ENCODE assay signal across 8 cellular contexts in genomic region chr1:150971583-150972416, GRCh38. TPM values are rescaled to one million over a fixed set of nuclear protein-coding genes. Genes with fewer than 3 reads are reported as not detected.
DNase-seq lines count a peak whose midpoint lies in the region; ATAC-seq and TF ChIP-seq lines count a peak whose summit lies in the region.

No MANE protein-coding gene starts in this region.

- H3K27ac Mint-ChIP-seq in glutamatergic neuron (ENCODE audit: unreplicated experiment): peak overlapping the region; percentile 95

- peaks cover 29% of the 10 kb centered on the region for H3K4me1 Mint-ChIP-seq in glutamatergic neuron (ENCODE audit: low read depth, unreplicated experiment)

- H3K9me3 Mint-ChIP-seq in glutamatergic neuron (ENCODE audit: unreplicated experiment): peaks cover 5% of the 10 kb centered on the region

- H3K4me1 ChIP-seq in sigmoid colon: peaks cover 0 to 54% (median 49%) of the 10 kb centered on the region in 4 donors

- H3K27me3 Mint-ChIP-seq in glutamatergic neuron (ENCODE audit: unreplicated experiment): peaks cover 7% of the 10 kb centered on the region

- H3K27me3 ChIP-seq in H7 (ENCODE audit: control insufficient read depth, insufficient read depth, low read length): no peaks in the 10 kb centered on the region
- H3K27me3 ChIP-seq in WERI-Rb-1 (ENCODE audit: insufficient read depth, low read depth, severe bottlenecking): no peaks in the 10 kb centered on the region
- no peaks in the 10 kb centered on the region for H3K27me3 ChIP-seq in sigmoid colon

- peak; percentile 70 for DNase-seq in H7
- no peak for DNase-seq in WERI-Rb-1
- DNase-seq in glutamatergic neuron: peak; percentile 35
- DNase-seq in sigmoid colon: no peak

- intact Hi-C loops in sigmoid colon (cut with DNase I): loop anchor here (5.0 kb wide), 1 partner anchor 44 kb away; the partner anchor contains the start of gene SETDB1

- WGBS in sigmoid colon, 2 donors: 79 to 84% methylated on average over 6 of the region's 6 CpGs

- H3K36me3 ChIP-seq in H7 (replicated peaks; ENCODE audit: control insufficient read depth, insufficient read depth, low read length) (peaks cover 19% of the 10 kb centered on the region), WERI-Rb-1 (peaks cover 61% of the 10 kb centered on the region), sigmoid colon (peaks cover 20 to 23% (median 21%) of the 10 kb centered on the region in 4 donors)

- TF ChIP-seq CTCF in WERI-Rb-1 (IDR thresholded peaks at IDR 0.05; ENCODE audit: low read depth, low read length) (0 out of 2 replicates have a peak, but pooled peaks have one; percentile 17), glutamatergic neuron (IDR thresholded peaks at IDR 0.05; ENCODE audit: partially characterized antibody, unreplicated experiment) (peak; percentile 26), sigmoid colon (IDR thresholded peaks at IDR 0.05) (no peak)

- no peak for ATAC-seq in HG03095 (IDR thresholded peaks at IDR 0.05; ENCODE audit: unreplicated experiment)
- ATAC-seq in HG02759 (IDR thresholded peaks at IDR 0.05; ENCODE audit: unreplicated experiment): no peak
- no peak for ATAC-seq in HG03280 (IDR thresholded peaks at IDR 0.05; ENCODE audit: unreplicated experiment)
- no peak for ATAC-seq in GM21447 (IDR thresholded peaks at IDR 0.05; ENCODE audit: unreplicated experiment)

- no peak for TF ChIP-seq POLR2A in sigmoid colon (IDR thresholded peaks at IDR 0.05)

- H3K4me3 Mint-ChIP-seq in glutamatergic neuron (ENCODE audit: unreplicated experiment): peak overlapping the region; percentile 78

- peaks cover 8% of the 10 kb centered on the region for H3K36me3 Mint-ChIP-seq in glutamatergic neuron (ENCODE audit: unreplicated experiment)

- H3K9me3 ChIP-seq in WERI-Rb-1 (ENCODE audit: severe bottlenecking) (peaks cover 4% of the 10 kb centered on the region), sigmoid colon (no peaks in the 10 kb centered on the region)

- H3K4me3 ChIP-seq in H7 (ENCODE audit: insufficient read depth, low read depth, low read length) (no peak overlapping the region), WERI-Rb-1 (ENCODE audit: low read depth, low read length) (no peak overlapping the region), sigmoid colon (peak overlapping the region in 3 of 4 donors; percentile 8 to 78 (median 11))

- H3K27ac ChIP-seq in WERI-Rb-1: peak overlapping the region; percentile 94
- peak overlapping the region; percentile 93 to 99 (median 96) for H3K27ac ChIP-seq in sigmoid colon

- TF ChIP-seq EP300 in sigmoid colon (IDR thresholded peaks at IDR 0.05): no peak

RNA-seq across cellular contexts. Expression of gene CERS2, which starts 2.8 kb away (rescaled TPM):
- 248 and 297 TPM in 2 replicates for total RNA-seq in H7 (2014; rRNA removed; shearing (Covaris generic))
- total RNA-seq in glutamatergic neuron (ENCODE audit: unreplicated experiment) (94.2 TPM), sigmoid colon (100 to 1,000 TPM in 1 of 4 donors, 10 to 100 TPM in 3; 68.7 to 103 (median 79.1) TPM)
- polyA plus RNA-seq in sigmoid colon: 100 to 1,000 TPM in 1 of 3 donors, 10 to 100 TPM in 2; 50.6 to 115 (median 97.8) TPM

RNA-seq across cellular contexts. Expression of gene ANXA9, which starts 10.3 kb away (rescaled TPM):
- 0.62 and 1.6 TPM in 2 replicates for total RNA-seq in H7 (2014; rRNA removed; shearing (Covaris generic))
- total RNA-seq in glutamatergic neuron (ENCODE audit: unreplicated experiment) (not detected), sigmoid colon (under 1 TPM in 1 of 4 donors, not detected in 3; 0.36 TPM)
- polyA plus RNA-seq in sigmoid colon: under 1 TPM in 2 of 3 donors, not detected in 1; 0.45 to 0.60 TPM

RNA-seq across cellular contexts. Expression of gene MINDY1, which starts 34.9 kb away (rescaled TPM):
- 12.6 and 18.4 TPM in 2 replicates for total RNA-seq in H7 (2014; rRNA removed; shearing (Covaris generic))
- total RNA-seq in glutamatergic neuron (ENCODE audit: unreplicated experiment) (26.2 TPM), sigmoid colon (10 to 100 TPM; 21.7 to 51.8 (median 27.0) TPM)
- 10 to 100 TPM; 15.6 to 26.4 (median 22.1) TPM for polyA plus RNA-seq in sigmoid colon

RNA-seq across cellular contexts. Expression of gene PRUNE1, which starts 36.4 kb away (rescaled TPM):
- 33.5 and 36.3 TPM in 2 replicates for total RNA-seq in H7 (2014; rRNA removed; shearing (Covaris generic))
- total RNA-seq in glutamatergic neuron (ENCODE audit: unreplicated experiment) (14.9 TPM), sigmoid colon (10 to 100 TPM; 16.7 to 33.9 (median 27.7) TPM)
- polyA plus RNA-seq in sigmoid colon: 10 to 100 TPM; 15.5 to 18.7 (median 18.6) TPM

RNA-seq across cellular contexts. Expression of gene SETDB1, which starts 45.6 kb away (rescaled TPM):
- total RNA-seq in H7 (2014; rRNA removed; shearing (Covaris generic)): 67.9 and 74.9 TPM in 2 replicates
- total RNA-seq in glutamatergic neuron (ENCODE audit: unreplicated experiment): 57.0 TPM
- 10 to 100 TPM; 23.9 to 36.0 (median 30.3) TPM for total RNA-seq in sigmoid colon
- 10 to 100 TPM in 1 of 3 donors, 1 to 10 TPM in 2; 5.5 to 24.5 (median 9.0) TPM for polyA plus RNA-seq in sigmoid colon

Comparison
In these comparisons a context has a peak if more than half of its experiments do, and no peak if none do; other contexts are left out.
1. DNase-seq: peak in H7 (single experiment) and glutamatergic neuron (single experiment); none in WERI-Rb-1 (single experiment) and sigmoid colon (single experiment).
2. H3K4me3 ChIP-seq: peak in sigmoid colon (3 of 4); none in H7 (single experiment) and WERI-Rb-1 (single experiment).
3. CTCF ChIP-seq: peak in WERI-Rb-1 (single experiment) and glutamatergic neuron (single experiment); none in sigmoid colon (0 of 4).